ENCODE assay signal across 4 cellular contexts in the genomic region with DNA sequence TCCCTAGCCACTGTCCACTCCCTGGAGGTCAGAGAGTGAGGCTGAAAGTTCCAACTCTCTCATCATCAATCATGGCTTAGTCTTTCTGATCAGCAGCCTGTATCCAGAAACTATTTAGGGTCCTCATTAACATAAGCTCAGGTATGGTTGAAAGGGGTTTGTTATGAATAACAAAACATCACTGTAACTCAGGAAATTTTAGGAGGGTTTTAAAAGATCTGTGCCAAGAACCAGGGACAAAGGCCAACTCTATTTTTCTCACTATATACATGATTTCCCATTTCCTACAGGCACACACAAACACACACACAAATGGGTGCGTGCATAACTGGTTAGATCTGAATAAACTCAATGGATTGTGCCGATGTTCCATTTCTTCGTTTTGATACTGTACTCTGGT.
TF ChIP-seq lines count a peak whose summit lies in the region.

No MANE protein-coding gene starts in this region.

TF ChIP-seq in SK-N-SH, 30 proteins besides CTCF, POLR2A, EP300 and RAD21:
- TF ChIP-seq JUND (IDR thresholded peaks at IDR 0.05) (no peak), TCF12 (IDR thresholded peaks at IDR 0.05) (no peak), TAF1 (IDR thresholded peaks at IDR 0.05; ENCODE audit: borderline replicate concordance, low read depth, low read length) (no peak), ELF1 (IDR thresholded peaks at IDR 0.05) (no peak), CHD2 (IDR thresholded peaks at IDR 0.05; ENCODE audit: low read length, partially characterized antibody) (no peak), MEF2A (IDR thresholded peaks at IDR 0.05; ENCODE audit: borderline replicate concordance, low read depth) (no peak), RFX5 (IDR thresholded peaks at IDR 0.05; ENCODE audit: low read length) (no peak), SMC3 (IDR thresholded peaks at IDR 0.05; ENCODE audit: low read depth, low read length) (no peak), NRF1 (IDR thresholded peaks at IDR 0.05; ENCODE audit: low read depth, low read length) (no peak), GABPA (IDR thresholded peaks at IDR 0.05; ENCODE audit: low read depth) (no peak), FOSL2 (IDR thresholded peaks at IDR 0.05; ENCODE audit: borderline replicate concordance, low read depth) (no peak)
- TF ChIP-seq, protein P1, sequence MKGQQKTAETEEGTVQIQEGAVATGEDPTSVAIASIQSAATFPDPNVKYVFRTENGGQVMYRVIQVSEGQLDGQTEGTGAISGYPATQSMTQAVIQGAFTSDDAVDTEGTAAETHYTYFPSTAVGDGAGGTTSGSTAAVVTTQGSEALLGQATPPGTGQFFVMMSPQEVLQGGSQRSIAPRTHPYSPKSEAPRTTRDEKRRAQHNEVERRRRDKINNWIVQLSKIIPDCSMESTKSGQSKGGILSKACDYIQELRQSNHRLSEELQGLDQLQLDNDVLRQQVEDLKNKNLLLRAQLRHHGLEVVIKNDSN (IDR thresholded peaks at IDR 0.05; ENCODE audit: borderline replicate concordance, low read depth): no peak
- TF ChIP-seq, protein P2, sequence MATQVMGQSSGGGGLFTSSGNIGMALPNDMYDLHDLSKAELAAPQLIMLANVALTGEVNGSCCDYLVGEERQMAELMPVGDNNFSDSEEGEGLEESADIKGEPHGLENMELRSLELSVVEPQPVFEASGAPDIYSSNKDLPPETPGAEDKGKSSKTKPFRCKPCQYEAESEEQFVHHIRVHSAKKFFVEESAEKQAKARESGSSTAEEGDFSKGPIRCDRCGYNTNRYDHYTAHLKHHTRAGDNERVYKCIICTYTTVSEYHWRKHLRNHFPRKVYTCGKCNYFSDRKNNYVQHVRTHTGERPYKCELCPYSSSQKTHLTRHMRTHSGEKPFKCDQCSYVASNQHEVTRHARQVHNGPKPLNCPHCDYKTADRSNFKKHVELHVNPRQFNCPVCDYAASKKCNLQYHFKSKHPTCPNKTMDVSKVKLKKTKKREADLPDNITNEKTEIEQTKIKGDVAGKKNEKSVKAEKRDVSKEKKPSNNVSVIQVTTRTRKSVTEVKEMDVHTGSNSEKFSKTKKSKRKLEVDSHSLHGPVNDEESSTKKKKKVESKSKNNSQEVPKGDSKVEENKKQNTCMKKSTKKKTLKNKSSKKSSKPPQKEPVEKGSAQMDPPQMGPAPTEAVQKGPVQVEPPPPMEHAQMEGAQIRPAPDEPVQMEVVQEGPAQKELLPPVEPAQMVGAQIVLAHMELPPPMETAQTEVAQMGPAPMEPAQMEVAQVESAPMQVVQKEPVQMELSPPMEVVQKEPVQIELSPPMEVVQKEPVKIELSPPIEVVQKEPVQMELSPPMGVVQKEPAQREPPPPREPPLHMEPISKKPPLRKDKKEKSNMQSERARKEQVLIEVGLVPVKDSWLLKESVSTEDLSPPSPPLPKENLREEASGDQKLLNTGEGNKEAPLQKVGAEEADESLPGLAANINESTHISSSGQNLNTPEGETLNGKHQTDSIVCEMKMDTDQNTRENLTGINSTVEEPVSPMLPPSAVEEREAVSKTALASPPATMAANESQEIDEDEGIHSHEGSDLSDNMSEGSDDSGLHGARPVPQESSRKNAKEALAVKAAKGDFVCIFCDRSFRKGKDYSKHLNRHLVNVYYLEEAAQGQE (IDR thresholded peaks at IDR 0.05; ENCODE audit: low read depth, low read length): no peak

TF ChIP-seq in SK-N-SH treated with all-trans-retinoic acid at 6 μM for 48 hours, 23 proteins besides CTCF, POLR2A, EP300 and RAD21:
- TF ChIP-seq PPARA (CRISPR knock-in tag; IDR thresholded peaks at IDR 0.05; ENCODE audit: borderline replicate concordance): no peak
- no peak for TF ChIP-seq BACH2 (CRISPR knock-in tag; IDR thresholded peaks at IDR 0.05; ENCODE audit: borderline replicate concordance)
- no peak for TF ChIP-seq ZNF70 (CRISPR knock-in tag; IDR thresholded peaks at IDR 0.05)
- no peak for TF ChIP-seq OSR1 (CRISPR knock-in tag; IDR thresholded peaks at IDR 0.05)
- no peak for TF ChIP-seq RARB (CRISPR knock-in tag; IDR thresholded peaks at IDR 0.05)
- no peak for TF ChIP-seq ZFP30 (CRISPR knock-in tag; IDR thresholded peaks at IDR 0.05)
- no peak for TF ChIP-seq ARNTL (CRISPR knock-in tag; IDR thresholded peaks at IDR 0.05; ENCODE audit: borderline replicate concordance, low read depth)
- TF ChIP-seq ISL1 (CRISPR knock-in tag; IDR thresholded peaks at IDR 0.05): no peak
- TF ChIP-seq TOX (CRISPR knock-in tag; IDR thresholded peaks at IDR 0.05; ENCODE audit: borderline replicate concordance): no peak
- TF ChIP-seq ZC3H10 (CRISPR knock-in tag; IDR thresholded peaks at IDR 0.05): no peak
- TF ChIP-seq, protein P3, sequence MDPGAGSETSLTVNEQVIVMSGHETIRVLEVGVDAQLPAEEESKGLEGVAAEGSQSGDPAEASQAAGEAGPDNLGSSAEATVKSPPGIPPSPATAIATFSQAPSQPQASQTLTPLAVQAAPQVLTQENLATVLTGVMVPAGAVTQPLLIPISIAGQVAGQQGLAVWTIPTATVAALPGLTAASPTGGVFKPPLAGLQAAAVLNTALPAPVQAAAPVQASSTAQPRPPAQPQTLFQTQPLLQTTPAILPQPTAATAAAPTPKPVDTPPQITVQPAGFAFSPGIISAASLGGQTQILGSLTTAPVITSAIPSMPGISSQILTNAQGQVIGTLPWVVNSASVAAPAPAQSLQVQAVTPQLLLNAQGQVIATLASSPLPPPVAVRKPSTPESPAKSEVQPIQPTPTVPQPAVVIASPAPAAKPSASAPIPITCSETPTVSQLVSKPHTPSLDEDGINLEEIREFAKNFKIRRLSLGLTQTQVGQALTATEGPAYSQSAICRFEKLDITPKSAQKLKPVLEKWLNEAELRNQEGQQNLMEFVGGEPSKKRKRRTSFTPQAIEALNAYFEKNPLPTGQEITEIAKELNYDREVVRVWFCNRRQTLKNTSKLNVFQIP (CRISPR knock-in tag; IDR thresholded peaks at IDR 0.05; ENCODE audit: borderline replicate concordance, low read depth): no peak

TF ChIP-seq in H1, 55 proteins besides CTCF, POLR2A, EP300 and RAD21:
- no peak for TF ChIP-seq CEBPB (IDR thresholded peaks at IDR 0.05; ENCODE audit: low read depth, low read length)
- TF ChIP-seq ZNF274 (IDR thresholded peaks at IDR 0.05; ENCODE audit: borderline replicate concordance, extremely low read depth, low read length): no peak
- TF ChIP-seq JUND (IDR thresholded peaks at IDR 0.05; ENCODE audit: low read length): no peak
- TF ChIP-seq RBBP5 (IDR thresholded peaks at IDR 0.05; ENCODE audit: borderline replicate concordance, low read depth, low read length): no peak
- no peak for TF ChIP-seq FOSL1 (IDR thresholded peaks at IDR 0.05; ENCODE audit: insufficient read depth, low read depth, low read length)
- no peak for TF ChIP-seq SP2 (IDR thresholded peaks at IDR 0.05; ENCODE audit: low read length)
- TF ChIP-seq RFX5 (IDR thresholded peaks at IDR 0.05; ENCODE audit: borderline replicate concordance, low read depth, low read length): no peak
- no peak for TF ChIP-seq HDAC6 (IDR thresholded peaks at IDR 0.05; ENCODE audit: low read depth, low read length)
- TF ChIP-seq ASH2L (IDR thresholded peaks at IDR 0.05; ENCODE audit: low read length): no peak
- TF ChIP-seq PHF8 (conservative IDR thresholded peaks at IDR 0.05; ENCODE audit: low read depth, low read length): no peak
- no peak for TF ChIP-seq SAP30 (IDR thresholded peaks at IDR 0.05; ENCODE audit: insufficient read depth, insufficient replicate concordance, low read length)
- TF ChIP-seq SUZ12 (IDR thresholded peaks at IDR 0.05; ENCODE audit: low read length): no peak
- no peak for TF ChIP-seq MAFK (IDR thresholded peaks at IDR 0.05; ENCODE audit: low read depth, low read length)
- no peak for TF ChIP-seq GABPA (IDR thresholded peaks at IDR 0.05; ENCODE audit: borderline replicate concordance, insufficient read depth, low read length)
- no peak for TF ChIP-seq POU5F1 (IDR thresholded peaks at IDR 0.05; ENCODE audit: low read depth, low read length)
- no peak for TF ChIP-seq CTBP2 (IDR thresholded peaks at IDR 0.05; ENCODE audit: borderline replicate concordance, insufficient read depth, insufficient read length, low read length)
- TF ChIP-seq BCL11A (IDR thresholded peaks at IDR 0.05; ENCODE audit: low read depth in 2 of 2, low read length in 2 of 2): no peak

TF ChIP-seq in HEK293T, 16 proteins besides CTCF, POLR2A, EP300 and RAD21:
- TF ChIP-seq SP1 (IDR thresholded peaks at IDR 0.05): no peak
- TF ChIP-seq LEF1 (IDR thresholded peaks at IDR 0.05; ENCODE audit: borderline replicate concordance): no peak
- TF ChIP-seq FOXK2 (IDR thresholded peaks at IDR 0.05): no peak
- no peak for TF ChIP-seq TARDBP (IDR thresholded peaks at IDR 0.05)
